In genomic region chr19:813359-814107, GRCh38 we compare ENCODE assay signal across 24 cellular contexts. TPM values are rescaled to one million over a fixed set of nuclear protein-coding genes. Genes with fewer than 3 reads are reported as not detected.
DNase-seq lines count a peak whose midpoint lies in the region; ATAC-seq and TF ChIP-seq lines count a peak whose summit lies in the region.
"Had no signal": no experiment of that assay in that cellular context is flagged by ENCODE, and none has a peak within 500 bp of the region (broad histone marks: within the 10 kb centered on the region; RNA-seq: fewer than 3 reads in every experiment).

No MANE protein-coding gene starts in this region.

- H3K4me2 ChIP-seq in PC-3 (ENCODE audit: low read length), result no peak overlapping the region

- H3K27me3 Mint-ChIP-seq in stimulated activated naive CD8-positive, alpha-beta T cell treated with anti-CD3 and anti-CD28 coated beads, Interleukin-15, amount 100 ng/mL, for 72 hours, result no peaks in the 10 kb centered on the region
- no peaks in the 10 kb centered on the region for H3K27me3 Mint-ChIP-seq in activated CD4-positive, alpha-beta memory T cell treated with anti-CD3 and anti-CD28 coated beads, Interleukin-2, amount 10 ng/mL, durations not matched to agents 7 days and 5 days
- H3K27me3 Mint-ChIP-seq: activated CD8-positive, alpha-beta memory T cell treated with anti-CD3 and anti-CD28 coated beads, Interleukin-2, amount 10 ng/mL, durations not matched to agents 7 days and 5 days; CD4-positive, alpha-beta T cell had no signal

- H3K4me1 Mint-ChIP-seq in stimulated activated naive CD8-positive, alpha-beta T cell treated with anti-CD3 and anti-CD28 coated beads, Interleukin-15, amount 100 ng/mL, for 72 hours, result peaks cover 6% of the 10 kb centered on the region
- no peaks in the 10 kb centered on the region for H3K4me1 Mint-ChIP-seq in activated CD4-positive, alpha-beta memory T cell treated with anti-CD3 and anti-CD28 coated beads, Interleukin-2, amount 10 ng/mL, durations not matched to agents 7 days and 5 days
- H3K4me1 Mint-ChIP-seq: activated CD8-positive, alpha-beta memory T cell treated with anti-CD3 and anti-CD28 coated beads, Interleukin-2, amount 10 ng/mL, durations not matched to agents 7 days and 5 days had no signal

- no peak overlapping the region for H3K27ac ChIP-seq in PC-3 (ENCODE audit: low read length)
- H3K27ac ChIP-seq: ascending aorta, neutrophil had no signal

- H3K9me2 ChIP-seq in PC-3 (replicated peaks; ENCODE audit: low read length), result no peaks in the 10 kb centered on the region

- POLR2A ChIA-PET in PC-3 (lab: Charles Lee; ENCODE audit: unreplicated experiment), result no interaction called here
- POLR2A ChIA-PET in activated CD4-positive, alpha-beta memory T cell treated with anti-CD3 and anti-CD28 coated beads, Interleukin-2, amount 10 ng/mL, durations not matched to agents 7 days and 5 days (lab: Charles Lee), result interaction anchor here (2.6 kb wide), 1 partner anchor 12 kb away, joined by 9 read pairs; no protein-coding TSS in a partner anchor

- intact Hi-C loops in Right ventricle myocardium superior (cut with DNase I), result no loop called here
- intact Hi-C loops in left ventricle myocardium superior (cut with micrococcal nuclease), result no loop called here
- intact Hi-C loops in PC-3 (cut with micrococcal nuclease), result no loop called here

- no peaks in the 10 kb centered on the region for H3K9me3 ChIP-seq in PC-3 (ENCODE audit: low read length)
- H3K9me3 ChIP-seq: ascending aorta, HAP-1, neutrophil had no signal

- CTCF ChIA-PET in PC-3 (lab: Charles Lee), result no interaction called here
- CTCF ChIA-PET in activated CD4-positive, alpha-beta memory T cell treated with anti-CD3 and anti-CD28 coated beads, Interleukin-2, amount 10 ng/mL, durations not matched to agents 7 days and 5 days (lab: Charles Lee), result no interaction called here

- no peaks in the 10 kb centered on the region for H3K79me2 ChIP-seq in PC-3 (ENCODE audit: low read length)

- no peaks in the 10 kb centered on the region for H3F3A ChIP-seq in PC-3 (ENCODE audit: low read length, unreplicated experiment)

- H3K4me3 ChIP-seq in PC-3 (ENCODE audit: low read length), result no peak overlapping the region
- H3K4me3 ChIP-seq: ascending aorta, HAP-1 had no signal

- peaks cover 52% of the 10 kb centered on the region for H3K36me3 Mint-ChIP-seq in activated CD4-positive, alpha-beta memory T cell treated with anti-CD3 and anti-CD28 coated beads, Interleukin-2, amount 10 ng/mL, durations not matched to agents 7 days and 5 days (ENCODE audit: low read depth)

- DNase-seq in Right ventricle myocardium superior (no peak), left ventricle myocardium superior (no peak), PC-3 (no peak), islet precursor cell (peak; percentile 53), hepatic stellate cell (ENCODE audit: low spot score) (no peak)
- no peak for DNase-seq in stimulated activated naive CD8-positive, alpha-beta T cell treated with anti-CD3 and anti-CD28 coated beads, Interleukin-15, amount 100 ng/mL, for 72 hours
- DNase-seq in activated CD4-positive, alpha-beta memory T cell treated with anti-CD3 and anti-CD28 coated beads, Interleukin-2, amount 10 ng/mL, durations not matched to agents 7 days and 5 days, result no peak
- DNase-seq: activated CD4-positive, alpha-beta T cell treated with anti-CD3 and anti-CD28 coated beads for 1 hour; activated CD8-positive, alpha-beta memory T cell treated with anti-CD3 and anti-CD28 coated beads, Interleukin-2, amount 10 ng/mL, durations not matched to agents 7 days and 5 days; activated effector memory CD4-positive, alpha-beta T cell treated with anti-CD3 and anti-CD28 coated beads, Interleukin-2, amount 50 U/mL, for 16 hours; CD4-positive, alpha-beta T cell; NCI-H1092; NCI-H2107; NCI-H524; stimulated activated CD4-positive, alpha-beta T cell treated with anti-CD3 and anti-CD28 coated beads, Interleukin-15, amount 100 ng/mL, for 24 hours; stimulated activated naive CD4-positive, alpha-beta T cell had no signal

- no peaks in the 10 kb centered on the region for H3K27me3 ChIP-seq in PC-3 (ENCODE audit: low read length)
- H3K27me3 ChIP-seq: ascending aorta, neutrophil had no signal

- H3K36me3 ChIP-seq in PC-3 (ENCODE audit: low read depth, low read length), result peaks cover 19% of the 10 kb centered on the region

- 0 out of 2 replicates have a peak, but pooled peaks cover 4% of the 10 kb centered on the region for H4K20me1 ChIP-seq in PC-3 (ENCODE audit: low read length)

- peak overlapping the region in 1 of 2 donors; percentile 93 for H3K27ac Mint-ChIP-seq in stimulated activated naive CD8-positive, alpha-beta T cell treated with anti-CD3 and anti-CD28 coated beads, Interleukin-15, amount 100 ng/mL, for 72 hours
- no peak overlapping the region for H3K27ac Mint-ChIP-seq in activated CD4-positive, alpha-beta memory T cell treated with anti-CD3 and anti-CD28 coated beads, Interleukin-2, amount 10 ng/mL, durations not matched to agents 7 days and 5 days
- H3K27ac Mint-ChIP-seq: activated CD8-positive, alpha-beta memory T cell treated with anti-CD3 and anti-CD28 coated beads, Interleukin-2, amount 10 ng/mL, durations not matched to agents 7 days and 5 days had no signal

- no TSS peak for BruUV-seq in PC-3 (replicated peaks; lab: Mats Ljungman, UMichigan)

- ATAC-seq in Right ventricle myocardium superior (ENCODE audit: poor library complexity), result peak; percentile 4
- ATAC-seq in left ventricle myocardium superior, result no peak
- peak; percentile 6; the same call in 1 of the 2 replicates for ATAC-seq in PC-3
- ATAC-seq in stimulated activated naive CD8-positive, alpha-beta T cell treated with anti-CD3 and anti-CD28 coated beads, Interleukin-15, amount 100 ng/mL, for 72 hours, result peak; percentile 25
- ATAC-seq in GM18519 (IDR thresholded peaks at IDR 0.05; ENCODE audit: low FRiP score, unreplicated experiment), result no peak
- ATAC-seq: activated CD8-positive, alpha-beta memory T cell treated with anti-CD3 and anti-CD28 coated beads, Interleukin-2, amount 10 ng/mL, durations not matched to agents 7 days and 5 days had no signal

- TF ChIP-seq CTCF in PC-3 (conservative IDR thresholded peaks at IDR 0.05; ENCODE audit: low read depth, low read length), result no peak

- no peak overlapping the region for H3K4me3 Mint-ChIP-seq in stimulated activated naive CD8-positive, alpha-beta T cell treated with anti-CD3 and anti-CD28 coated beads, Interleukin-15, amount 100 ng/mL, for 72 hours
- H3K4me3 Mint-ChIP-seq in activated CD4-positive, alpha-beta memory T cell treated with anti-CD3 and anti-CD28 coated beads, Interleukin-2, amount 10 ng/mL, durations not matched to agents 7 days and 5 days, result no peak overlapping the region
- H3K4me3 Mint-ChIP-seq: activated CD8-positive, alpha-beta memory T cell treated with anti-CD3 and anti-CD28 coated beads, Interleukin-2, amount 10 ng/mL, durations not matched to agents 7 days and 5 days; CD4-positive, alpha-beta T cell had no signal

- no peaks in the 10 kb centered on the region for H3K4me1 ChIP-seq in PC-3 (ENCODE audit: insufficient read depth, low read length)
- H3K4me1 ChIP-seq: ascending aorta, HAP-1 had no signal

- H3K9me3 Mint-ChIP-seq in stimulated activated naive CD8-positive, alpha-beta T cell treated with anti-CD3 and anti-CD28 coated beads, Interleukin-15, amount 100 ng/mL, for 72 hours, result peaks cover 9 to 22% of the 10 kb centered on the region in 2 donors
- no peaks in the 10 kb centered on the region for H3K9me3 Mint-ChIP-seq in activated CD4-positive, alpha-beta memory T cell treated with anti-CD3 and anti-CD28 coated beads, Interleukin-2, amount 10 ng/mL, durations not matched to agents 7 days and 5 days
- H3K9me3 Mint-ChIP-seq: CD4-positive, alpha-beta T cell had no signal

- H2AFZ ChIP-seq in PC-3 (ENCODE audit: low read length), result no peak overlapping the region

- no peak overlapping the region for H3K9ac ChIP-seq in PC-3 (ENCODE audit: low read length)

RNA-seq across cellular contexts. Expression of gene PLPPR3, which starts 8.2 kb away (rescaled TPM):
- not detected for total RNA-seq in Right ventricle myocardium superior
- not detected for total RNA-seq in left ventricle myocardium superior
- not detected in 2 replicates for total RNA-seq in PC-3 (2014; rRNA removed)
- total RNA-seq in activated CD4-positive, alpha-beta memory T cell treated with anti-CD3 and anti-CD28 coated beads, Interleukin-2, amount 10 ng/mL, durations not matched to agents 7 days and 5 days, result not detected
- total RNA-seq: activated CD8-positive, alpha-beta memory T cell treated with anti-CD3 and anti-CD28 coated beads, Interleukin-2, amount 10 ng/mL, durations not matched to agents 7 days and 5 days; ascending aorta; CD4-positive, alpha-beta T cell; mononuclear cell; OCI-LY7 had no signal

RNA-seq across cellular contexts. Expression of gene AZU1, which starts 14.1 kb away (rescaled TPM):
- not detected for total RNA-seq in Right ventricle myocardium superior
- total RNA-seq in left ventricle myocardium superior, result not detected
- total RNA-seq in PC-3 (2014; rRNA removed), result not detected in 2 replicates
- total RNA-seq in activated CD4-positive, alpha-beta memory T cell treated with anti-CD3 and anti-CD28 coated beads, Interleukin-2, amount 10 ng/mL, durations not matched to agents 7 days and 5 days, result not detected
- total RNA-seq: activated CD8-positive, alpha-beta memory T cell treated with anti-CD3 and anti-CD28 coated beads, Interleukin-2, amount 10 ng/mL, durations not matched to agents 7 days and 5 days; ascending aorta; fibroblast of villous mesenchyme; OCI-LY7; SK-MEL-5 had no signal

RNA-seq across cellular contexts. Expression of gene PTBP1, which starts 16.3 kb away (rescaled TPM):
- total RNA-seq in Right ventricle myocardium superior (56.0 TPM), left ventricle myocardium superior (58.1 TPM), PC-3 (2014; rRNA removed) (395 and 412 TPM in 2 replicates)
- 100 to 1,000 TPM; 385 to 406 TPM for total RNA-seq in activated CD4-positive, alpha-beta memory T cell treated with anti-CD3 and anti-CD28 coated beads, Interleukin-2, amount 10 ng/mL, durations not matched to agents 7 days and 5 days

RNA-seq across cellular contexts. Expression of gene PRTN3, which starts 27.3 kb away (rescaled TPM):
- total RNA-seq in Right ventricle myocardium superior, result not detected
- not detected for total RNA-seq in left ventricle myocardium superior
- total RNA-seq in PC-3 (2014; rRNA removed), result 0.29 and 0.40 TPM in 2 replicates
- not detected for total RNA-seq in activated CD4-positive, alpha-beta memory T cell treated with anti-CD3 and anti-CD28 coated beads, Interleukin-2, amount 10 ng/mL, durations not matched to agents 7 days and 5 days
- total RNA-seq: activated CD8-positive, alpha-beta memory T cell treated with anti-CD3 and anti-CD28 coated beads, Interleukin-2, amount 10 ng/mL, durations not matched to agents 7 days and 5 days; ascending aorta; CD4-positive, alpha-beta T cell; fibroblast of villous mesenchyme; OCI-LY7; SK-MEL-5 had no signal

RNA-seq across cellular contexts. Expression of gene ELANE, which starts 38.6 kb away (rescaled TPM):
- total RNA-seq in Right ventricle myocardium superior (1.3 TPM), left ventricle myocardium superior (1.5 TPM), PC-3 (2014; rRNA removed) (not detected in 2 replicates)
- total RNA-seq in activated CD4-positive, alpha-beta memory T cell treated with anti-CD3 and anti-CD28 coated beads, Interleukin-2, amount 10 ng/mL, durations not matched to agents 7 days and 5 days, result not detected
- total RNA-seq: activated CD8-positive, alpha-beta memory T cell treated with anti-CD3 and anti-CD28 coated beads, Interleukin-2, amount 10 ng/mL, durations not matched to agents 7 days and 5 days; ascending aorta; CD4-positive, alpha-beta T cell; fibroblast of villous mesenchyme; OCI-LY7; SK-MEL-5 had no signal

Comparison
In these comparisons a context has a peak if more than half of its experiments do, and no peak if none do; other contexts are left out.
1. ATAC-seq: peak in Right ventricle myocardium superior (single experiment), PC-3 (single experiment) and stimulated activated naive CD8-positive, alpha-beta T cell treated with anti-CD3 and anti-CD28 coated beads, Interleukin-15, amount 100 ng/mL, for 72 hours (single experiment); none in left ventricle myocardium superior (single experiment) and GM18519 (single experiment).